15 cellular contexts compared by ENCODE assay signal in the genomic region with DNA sequence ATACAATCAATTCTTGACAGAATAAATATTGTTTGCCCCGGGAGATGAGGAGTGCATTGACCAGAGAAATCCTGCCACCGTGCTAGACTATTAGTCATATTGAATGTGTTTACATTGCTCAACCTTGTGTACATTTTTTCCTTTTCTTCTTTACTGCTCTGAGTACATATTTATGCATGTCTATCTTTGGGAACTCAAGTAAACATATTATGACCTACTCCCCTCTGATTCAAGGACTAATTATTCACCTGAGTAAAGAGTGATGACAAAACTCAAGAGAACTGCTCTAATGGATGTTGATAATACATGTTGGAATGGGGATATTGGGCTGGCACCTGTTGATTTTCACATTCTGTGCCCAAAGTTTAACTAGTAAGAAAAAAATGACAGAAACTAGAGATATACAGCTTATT. TPM values are rescaled to one million over a fixed set of nuclear protein-coding genes. Genes with fewer than 3 reads are reported as not detected.
DNase-seq lines count a peak whose midpoint lies in the region; TF ChIP-seq lines count a peak whose summit lies in the region.
"Had no signal": no experiment of that assay in that cellular context is flagged by ENCODE, and none has a peak within 500 bp of the region (broad histone marks: within the 10 kb centered on the region; RNA-seq: fewer than 3 reads in every experiment).

No MANE protein-coding gene starts in this region.

- peak; percentile 15 for DNase-seq in HuH-7.5 (ENCODE audit: low spot score)
- DNase-seq in NCI-H69 (lab: John Stamatoyannopoulos, UW), result peak; percentile 91
- DNase-seq in epithelial cell of prostate (ENCODE audit: low read depth, low spot score), result peak; percentile 83
- DNase-seq in renal cortical epithelial cell (ENCODE audit: low read depth), result peak; percentile 72
- no peak for DNase-seq in NCI-H1092 treated with DMSO at 0.1 percent for 48 hours (lab: John Stamatoyannopoulos, UW)
- no peak for DNase-seq in NCI-H526 (lab: John Stamatoyannopoulos, UW)
- no peak for DNase-seq in erythroblast (lab: John Stamatoyannopoulos, UW)
- DNase-seq: CD4-positive, CD25-positive, alpha-beta regulatory T cell; glutamatergic neuron; left cardiac atrium; NCI-H524 treated with DMSO at 0.1 percent for 48 hours; SJCRH30 had no signal

- no peak for TF ChIP-seq POLR2A in erythroblast (IDR thresholded peaks at IDR 0.05; ENCODE audit: low read length)

- no peak overlapping the region for H3K27ac ChIP-seq in epithelial cell of prostate
- H3K27ac ChIP-seq: SJCRH30 had no signal

RNA-seq across cellular contexts. Expression of a gene that starts 3.9 kb away (rescaled TPM):
- 0.40 and 8.2 TPM in 2 replicates for total RNA-seq in renal cortical epithelial cell
- total RNA-seq: activated CD8-positive, alpha-beta memory T cell treated with anti-CD3 and anti-CD28 coated beads for 36 hours; CD4-positive, CD25-positive, alpha-beta regulatory T cell; left cardiac atrium; LHCN-M2; SJCRH30; skeletal muscle tissue had no signal

RNA-seq across cellular contexts. Expression of a gene that starts 43.1 kb away (rescaled TPM):
- not detected in 2 replicates for total RNA-seq in renal cortical epithelial cell
- total RNA-seq: activated CD8-positive, alpha-beta memory T cell treated with anti-CD3 and anti-CD28 coated beads for 36 hours; CD4-positive, CD25-positive, alpha-beta regulatory T cell; left cardiac atrium; LHCN-M2; SJCRH30; skeletal muscle tissue had no signal

RNA-seq across cellular contexts. Expression of a gene that starts 52.9 kb away (rescaled TPM):
- total RNA-seq in renal cortical epithelial cell, result not detected in 2 replicates

Comparison
In these comparisons a context has a peak if more than half of its experiments do, and no peak if none do; other contexts are left out.
1. DNase-seq: peak in HuH-7.5 (single experiment), NCI-H69 (single experiment), epithelial cell of prostate (single experiment) and renal cortical epithelial cell (single experiment); none in NCI-H1092 treated with DMSO at 0.1 percent for 48 hours (single experiment), NCI-H526 (0 of 2) and erythroblast (0 of 2).